ENCODE assay signal across 1 cellular context in genomic region chr15:88637841-88638625, GRCh38.
TF ChIP-seq lines count a peak whose summit lies in the region.

No MANE protein-coding gene starts in this region.

TF ChIP-seq in HEK293, 187 proteins besides CTCF, POLR2A, EP300 and RAD21 (continued from another document):
- no peak; the same call in 1 of the 2 replicates for TF ChIP-seq ZNF692 (tag by site-specific recombination; IDR thresholded peaks at IDR 0.05)
- no peak for TF ChIP-seq KLF10 (tag by site-specific recombination; IDR thresholded peaks at IDR 0.05)
- no peak for TF ChIP-seq ZNF266 (tag by site-specific recombination; IDR thresholded peaks at IDR 0.05; ENCODE audit: low read depth)
- TF ChIP-seq HIC1 (tag by site-specific recombination; IDR thresholded peaks at IDR 0.05) = no peak
- no peak for TF ChIP-seq ZNF645 (tag by site-specific recombination; IDR thresholded peaks at IDR 0.05)
- peak; percentile 80 for TF ChIP-seq ZNF335 (tag by site-specific recombination; conservative IDR thresholded peaks at IDR 0.05)
- no peak for TF ChIP-seq ZNF623 (tag by site-specific recombination; IDR thresholded peaks at IDR 0.05)
- TF ChIP-seq PRDM1 (tag by site-specific recombination; IDR thresholded peaks at IDR 0.05) = peak; percentile 65; the same call in 1 of the 2 replicates
- TF ChIP-seq ZNF677 (tag by site-specific recombination; IDR thresholded peaks at IDR 0.05) = no peak
- no peak for TF ChIP-seq ZBTB49 (tag by site-specific recombination; IDR thresholded peaks at IDR 0.05; ENCODE audit: low read depth)
- no peak for TF ChIP-seq ZNF561 (tag by site-specific recombination; IDR thresholded peaks at IDR 0.05; ENCODE audit: borderline replicate concordance)
- no peak for TF ChIP-seq ZNF610 (tag by site-specific recombination; IDR thresholded peaks at IDR 0.05; ENCODE audit: borderline replicate concordance)
- TF ChIP-seq REST (tag by site-specific recombination; IDR thresholded peaks at IDR 0.05) = no peak
- no peak for TF ChIP-seq ZBTB10 (tag by site-specific recombination; IDR thresholded peaks at IDR 0.05)
- TF ChIP-seq SCRT2 (tag by site-specific recombination; IDR thresholded peaks at IDR 0.05) = no peak
- no peak for TF ChIP-seq IKZF3 (tag by site-specific recombination; IDR thresholded peaks at IDR 0.05)
- TF ChIP-seq ZFHX2 (tag by site-specific recombination; conservative IDR thresholded peaks at IDR 0.05) = no peak
- no peak for TF ChIP-seq ZIC2 (tag by site-specific recombination; IDR thresholded peaks at IDR 0.05)
- TF ChIP-seq ZSCAN30 (tag by site-specific recombination; IDR thresholded peaks at IDR 0.05) = no peak
- TF ChIP-seq ZNF426 (tag by site-specific recombination; IDR thresholded peaks at IDR 0.05) = no peak
- no peak for TF ChIP-seq ZNF580 (tag by site-specific recombination; IDR thresholded peaks at IDR 0.05)
- no peak for TF ChIP-seq ZSCAN5A (tag by site-specific recombination; IDR thresholded peaks at IDR 0.05)
- TF ChIP-seq SP7 (tag by site-specific recombination; IDR thresholded peaks at IDR 0.05) = no peak
- no peak for TF ChIP-seq WT1 (tag by site-specific recombination; IDR thresholded peaks at IDR 0.05)
- TF ChIP-seq GLIS2 (tag by site-specific recombination; IDR thresholded peaks at IDR 0.05) = peak; percentile 59
TF ChIP-seq in HEK293: peak in this region for 4.
